14 cellular contexts compared by ENCODE assay signal in the genomic region with DNA sequence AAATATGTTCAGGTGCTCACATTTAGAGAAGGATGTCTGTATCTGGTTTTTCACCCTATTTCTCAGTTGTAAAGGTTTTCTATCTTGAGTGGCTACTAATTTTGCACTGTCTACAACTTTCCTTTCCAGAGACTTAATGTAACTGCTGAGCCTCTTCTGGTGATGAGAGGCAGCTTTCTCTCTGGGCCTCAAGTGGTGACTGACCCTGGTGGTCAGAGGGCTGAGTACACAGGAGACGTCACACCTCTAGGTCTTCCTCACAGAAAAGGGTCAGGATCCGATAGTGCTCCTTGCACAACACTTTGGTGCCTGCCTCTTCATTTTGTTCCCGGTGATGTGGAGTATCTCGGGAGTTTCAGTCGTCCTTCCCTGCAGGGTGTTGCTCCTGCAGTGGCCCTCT.
DNase-seq lines count a peak whose midpoint lies in the region; ATAC-seq and TF ChIP-seq lines count a peak whose summit lies in the region.
"Had no signal": no experiment of that assay in that cellular context is flagged by ENCODE, and none has a peak within 500 bp of the region (broad histone marks: within the 10 kb centered on the region; RNA-seq: fewer than 3 reads in every experiment).

No MANE protein-coding gene starts in this region.

- H3K79me2 ChIP-seq in GM23338 (replicated peaks; ENCODE audit: insufficient read depth), result no peaks in the 10 kb centered on the region

- no peaks in the 10 kb centered on the region; the same call in 1 of the 2 replicates for H3K9me2 ChIP-seq in GM23338 (ENCODE audit: insufficient read depth)

- ATAC-seq in GM23338, result peak; percentile 27; the same call in 1 of the 3 replicates
- ATAC-seq in stimulated activated memory B cell treated with anti-CD40 and anti-IgM and Interleukin-4, amounts not matched to agents 10 μg/mL and 1 μg/mL and 100 μg/mL, for 72 hours, result peak; percentile 37

- H3K27ac Mint-ChIP-seq in GM23338 (no peak overlapping the region), endothelial cell (ENCODE audit: unreplicated experiment) (no peak overlapping the region)
- no peak overlapping the region for H3K27ac Mint-ChIP-seq in stimulated activated memory B cell treated with anti-CD40 and anti-IgM and Interleukin-4, amounts not matched to agents 10 μg/mL and 1 μg/mL and 100 μg/mL, for 72 hours
- H3K27ac Mint-ChIP-seq: CD4-positive, alpha-beta memory T cell had no signal

- H3K4me3 ChIP-seq in GM23338, result no peak overlapping the region
- H3K4me3 ChIP-seq in neutrophil (ENCODE audit: low read depth in 1 of 2, low read length in 1 of 2), result no peak overlapping the region
- H3K4me3 ChIP-seq: BLaER1 had no signal

- H3K9me3 Mint-ChIP-seq in GM23338, result no peaks in the 10 kb centered on the region
- H3K9me3 Mint-ChIP-seq in stimulated activated memory B cell treated with anti-CD40 and anti-IgM and Interleukin-4, amounts not matched to agents 10 μg/mL and 1 μg/mL and 100 μg/mL, for 72 hours, result no peaks in the 10 kb centered on the region
- no peaks in the 10 kb centered on the region for H3K9me3 Mint-ChIP-seq in endothelial cell (ENCODE audit: unreplicated experiment)
- H3K9me3 Mint-ChIP-seq: CD14-positive monocyte, H9 had no signal

- H4K20me1 ChIP-seq in GM23338 (replicated peaks; ENCODE audit: insufficient read depth), result no peaks in the 10 kb centered on the region
- H4K20me1 ChIP-seq: BLaER1 had no signal

- no peak overlapping the region for H2AFZ ChIP-seq in GM23338

- H3K9me3 ChIP-seq in neutrophil, result no peaks in the 10 kb centered on the region
- H3K9me3 ChIP-seq: BLaER1 had no signal

- H3K4me1 ChIP-seq in GM23338 (ENCODE audit: insufficient read depth) (0 out of 2 replicates have a peak, but pooled peaks cover 4% of the 10 kb centered on the region), neutrophil (ENCODE audit: control insufficient read depth in 1 of 2, insufficient read depth in 1 of 2, low read depth in 1 of 2, low read length in 1 of 2) (peaks cover 15 to 27% of the 10 kb centered on the region in 2 experiments)
- H3K4me1 ChIP-seq: BLaER1 had no signal

- H3K27me3 Mint-ChIP-seq in GM23338 (ENCODE audit: insufficient read depth, low read depth, poor library complexity), result peaks cover 4% of the 10 kb centered on the region
- H3K27me3 Mint-ChIP-seq in stimulated activated memory B cell treated with anti-CD40 and anti-IgM and Interleukin-4, amounts not matched to agents 10 μg/mL and 1 μg/mL and 100 μg/mL, for 72 hours, result no peaks in the 10 kb centered on the region
- no peaks in the 10 kb centered on the region for H3K27me3 Mint-ChIP-seq in endothelial cell (ENCODE audit: unreplicated experiment)
- H3K27me3 Mint-ChIP-seq: CD4-positive, alpha-beta memory T cell had no signal

- H3K36me3 ChIP-seq in GM23338 (ENCODE audit: insufficient read depth) (no peaks in the 10 kb centered on the region), neutrophil (peaks cover 5% of the 10 kb centered on the region)
- H3K36me3 ChIP-seq: BLaER1 had no signal

- no peak for DNase-seq in GM23338 (ENCODE audit: low spot score)
- peak; percentile 1 for DNase-seq in UCSD-AML1 (lab: John Stamatoyannopoulos, UW; ENCODE audit: unreplicated experiment)
- DNase-seq in Kasumi-1 (lab: John Stamatoyannopoulos, UW), result no peak
- no peak for DNase-seq in endothelial cell (ENCODE audit: low spot score)
- no peak for DNase-seq in ecto neural progenitor cell (ENCODE audit: low spot score)
- DNase-seq: 8988T; CD4-positive, alpha-beta memory T cell; DMS153; GDM1; H9 had no signal

- peaks cover 6% of the 10 kb centered on the region; the same call in 2 of the 3 replicates for H3K4me1 Mint-ChIP-seq in GM23338
- no peaks in the 10 kb centered on the region for H3K4me1 Mint-ChIP-seq in stimulated activated memory B cell treated with anti-CD40 and anti-IgM and Interleukin-4, amounts not matched to agents 10 μg/mL and 1 μg/mL and 100 μg/mL, for 72 hours
- no peaks in the 10 kb centered on the region for H3K4me1 Mint-ChIP-seq in endothelial cell (ENCODE audit: unreplicated experiment)
- H3K4me1 Mint-ChIP-seq: CD4-positive, alpha-beta memory T cell had no signal

- H3K27me3 ChIP-seq in GM23338 (ENCODE audit: insufficient read depth), result no peaks in the 10 kb centered on the region
- no peaks in the 10 kb centered on the region for H3K27me3 ChIP-seq in neutrophil
- H3K27me3 ChIP-seq: BLaER1 had no signal

- no peaks in the 10 kb centered on the region for H3F3A ChIP-seq in GM23338 (replicated peaks; ENCODE audit: low read depth)

- H3K36me3 Mint-ChIP-seq in GM23338 (ENCODE audit: low read depth) (no peaks in the 10 kb centered on the region), endothelial cell (ENCODE audit: low read depth, unreplicated experiment) (no peaks in the 10 kb centered on the region)
- no peaks in the 10 kb centered on the region for H3K36me3 Mint-ChIP-seq in stimulated activated memory B cell treated with anti-CD40 and anti-IgM and Interleukin-4, amounts not matched to agents 10 μg/mL and 1 μg/mL and 100 μg/mL, for 72 hours
- H3K36me3 Mint-ChIP-seq: CD4-positive, alpha-beta memory T cell had no signal

- H3K4me3 Mint-ChIP-seq in GM23338, result no peak overlapping the region
- H3K4me3 Mint-ChIP-seq in stimulated activated memory B cell treated with anti-CD40 and anti-IgM and Interleukin-4, amounts not matched to agents 10 μg/mL and 1 μg/mL and 100 μg/mL, for 72 hours, result no peak overlapping the region
- no peak overlapping the region for H3K4me3 Mint-ChIP-seq in endothelial cell (ENCODE audit: unreplicated experiment)
- H3K4me3 Mint-ChIP-seq: CD14-positive monocyte; CD4-positive, alpha-beta memory T cell; H9 had no signal

- TF ChIP-seq CTCF in GM23338 (conservative IDR thresholded peaks at IDR 0.05; ENCODE audit: low read depth in 2 of 2) (no peak), neutrophil (IDR thresholded peaks at IDR 0.05) (no peak), endothelial cell (IDR thresholded peaks at IDR 0.05; ENCODE audit: unreplicated experiment) (no peak)

- H3K4me2 ChIP-seq in GM23338, result no peak overlapping the region
- H3K4me2 ChIP-seq: BLaER1 had no signal

- H3K27ac ChIP-seq in GM23338 (ENCODE audit: low read depth) (no peak overlapping the region), neutrophil (peak overlapping the region; percentile 16)
- H3K27ac ChIP-seq: BLaER1 had no signal

TF ChIP-seq in GM23338, 12 proteins besides CTCF, POLR2A, EP300 and RAD21:
- no peak for TF ChIP-seq STAT1 (IDR thresholded peaks at IDR 0.05; ENCODE audit: unreplicated experiment)
